Comparison of ENCODE assay signal across 8 cellular contexts in genomic region chr3:128879125-128879969, GRCh38.
DNase-seq lines count a peak whose midpoint lies in the region; ATAC-seq, FAIRE-seq and TF ChIP-seq lines count a peak whose summit lies in the region.

TSS of gene ACAD9 (plus strand) at chr3:128879620. CDS start at chr3:128879692, 72 bp downstream.

- DNase-seq in AG09319 (ENCODE audit: extremely low read depth, low read depth) (peak; percentile 97), NCI-H446 treated with DMSO at 0.1 percent for 48 hours (lab: John Stamatoyannopoulos, UW) (peak; percentile 96), cerebellar cortex (ENCODE audit: low spot score) (peak; percentile 97)
- DNase-seq in stimulated activated CD4-positive, alpha-beta T cell treated with anti-CD3 and anti-CD28 coated beads, Interleukin-12 subunit alpha, Interleukin-12 subunit beta, amount 100 ng/mL, for 4 hours: peak; percentile 96

- TF ChIP-seq CTCF in AG09319 (IDR thresholded peaks at IDR 0.05; ENCODE audit: low read depth, low read length): no peak

- ATAC-seq in GM19035 (IDR thresholded peaks at IDR 0.05; ENCODE audit: unreplicated experiment) (peak; percentile 91), HG03354 (IDR thresholded peaks at IDR 0.05; ENCODE audit: poor library complexity, severe bottlenecking, unreplicated experiment) (peak; percentile 89)
- peak; percentile 94 to 95 for ATAC-seq in activated CD4-positive, CD25-positive, alpha-beta regulatory T cell treated with anti-CD3 and anti-CD28 coated beads, Interleukin-2, amount 50 U/mL, for 24 hours

- FAIRE-seq in islet of Langerhans (lab: Jason Lieb, UNC): peak; percentile 41

Comparison
In these comparisons a context has a peak if more than half of its experiments do, and no peak if none do; other contexts are left out.
1. Peak in every context shown above with its lines: DNase-seq and ATAC-seq.